ENCODE assay signal across 29 cellular contexts in the genomic region with DNA sequence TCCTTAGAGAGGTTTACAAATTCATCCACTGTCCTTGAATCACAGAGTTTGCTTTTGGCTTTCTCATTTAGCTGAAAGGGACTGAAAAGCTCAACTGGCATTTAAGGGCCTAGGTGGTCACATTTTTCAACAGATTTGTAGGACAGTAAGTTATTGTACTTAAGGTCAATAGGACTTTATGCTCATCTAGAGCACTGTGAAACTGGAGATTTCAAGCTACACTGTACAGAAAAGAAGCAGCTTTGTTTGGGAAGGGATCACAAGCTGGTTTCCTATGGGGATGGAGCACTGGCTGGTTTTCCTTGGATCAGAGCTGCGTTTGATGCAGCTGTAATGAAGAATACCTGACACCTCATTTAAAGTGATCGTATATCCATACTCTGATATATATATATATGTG.
"Had no signal": no experiment of that assay in that cellular context is flagged by ENCODE, and none has a peak within 500 bp of the region (broad histone marks: within the 10 kb centered on the region; RNA-seq: fewer than 3 reads in every experiment).

No MANE protein-coding gene starts in this region.

- DNase-seq: colonic mucosa; cortex of kidney; dermis blood vessel endothelial cell; dorsolateral prefrontal cortex; effector CD4-positive, alpha-beta T cell; effector CD8-positive, alpha-beta T cell; effector memory CD4-positive, alpha-beta T cell; effector memory CD8-positive, alpha-beta T cell; erythroblast; esophagus squamous epithelium; foreskin fibroblast; foreskin keratinocyte; gastrocnemius medialis; glutamatergic neuron; head of caudate nucleus; heart left ventricle; heart right ventricle; hippocampal formation had no signal

- ATAC-seq: effector memory CD8-positive, alpha-beta T cell; esophagus mucosa; foreskin keratinocyte; gastrocnemius medialis; gastroesophageal sphincter; heart left ventricle; heart right ventricle had no signal

- H3K27ac ChIP-seq: colonic mucosa, coronary artery, dorsolateral prefrontal cortex, epithelial cell of prostate, esophagus muscularis mucosa, esophagus squamous epithelium, foreskin keratinocyte, gastrocnemius medialis, gastroesophageal sphincter, heart left ventricle, heart right ventricle, hepatocyte had no signal

- H3K9me3 ChIP-seq: colonic mucosa, esophagus muscularis mucosa, esophagus squamous epithelium, gastrocnemius medialis, gastroesophageal sphincter, heart left ventricle had no signal

- FAIRE-seq: colon, endometrium, endothelial cell of umbilical vein, frontal cortex had no signal

- H2AFZ ChIP-seq: hepatocyte had no signal

- H3K4me3 ChIP-seq: colonic mucosa, coronary artery, dorsolateral prefrontal cortex, esophagus muscularis mucosa, esophagus squamous epithelium, gastrocnemius medialis, gastroesophageal sphincter, heart left ventricle, heart right ventricle, hepatocyte had no signal

- H3K4me2 ChIP-seq: hepatocyte had no signal

- H3K4me3 Mint-ChIP-seq: dendritic cell treated with granulocyte-macrophage colony-stimulating factor and Interleukin-4, amounts not matched to agents 40 ng/mL and 50 ng/mL, for 4 days; effector memory CD8-positive, alpha-beta T cell had no signal

- H3K36me3 ChIP-seq: colonic mucosa, esophagus muscularis mucosa, esophagus squamous epithelium, gastrocnemius medialis, gastroesophageal sphincter, heart left ventricle, heart right ventricle had no signal

- H3K27ac Mint-ChIP-seq: dendritic cell treated with granulocyte-macrophage colony-stimulating factor and Interleukin-4, amounts not matched to agents 40 ng/mL and 50 ng/mL, for 4 days; effector memory CD8-positive, alpha-beta T cell had no signal

- H3K4me1 ChIP-seq: colonic mucosa, esophagus muscularis mucosa, esophagus squamous epithelium, gastrocnemius medialis, gastroesophageal sphincter, heart left ventricle, heart right ventricle had no signal

- H3K27me3 Mint-ChIP-seq: effector memory CD8-positive, alpha-beta T cell had no signal

- H3K27me3 ChIP-seq: colonic mucosa, dorsolateral prefrontal cortex, esophagus muscularis mucosa, esophagus squamous epithelium, foreskin keratinocyte, gastrocnemius medialis, gastroesophageal sphincter, heart left ventricle, heart right ventricle, hepatocyte had no signal

- H3K9me3 Mint-ChIP-seq: dendritic cell treated with granulocyte-macrophage colony-stimulating factor and Interleukin-4, amounts not matched to agents 40 ng/mL and 50 ng/mL, for 4 days had no signal
